In the genomic region with DNA sequence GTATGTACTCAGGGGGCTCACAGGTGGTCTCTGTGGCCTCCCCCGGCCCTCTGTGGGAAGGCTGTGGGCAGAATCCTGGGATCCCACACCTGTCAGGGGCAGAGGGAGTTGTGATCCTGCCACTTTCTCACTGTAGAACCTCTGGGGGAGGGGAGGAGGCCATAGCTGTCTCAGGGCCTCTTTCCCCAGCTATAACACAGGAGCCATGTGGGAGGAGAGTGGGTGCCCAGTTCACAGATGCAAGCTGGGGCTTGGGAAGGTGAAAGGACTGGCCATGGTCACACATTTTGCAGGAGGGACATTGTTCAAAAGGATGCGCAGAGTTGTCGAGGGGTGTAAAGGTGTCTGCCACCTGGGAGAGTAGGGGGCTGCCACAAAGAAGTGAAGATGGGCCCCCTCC, we compare ENCODE assay signal across 21 cellular contexts. TPM values are rescaled to one million over a fixed set of nuclear protein-coding genes. Genes with fewer than 3 reads are reported as not detected.
DNase-seq lines count a peak whose midpoint lies in the region; ATAC-seq and TF ChIP-seq lines count a peak whose summit lies in the region.
"Had no signal": no experiment of that assay in that cellular context is flagged by ENCODE, and none has a peak within 500 bp of the region (broad histone marks: within the 10 kb centered on the region; RNA-seq: fewer than 3 reads in every experiment).

No MANE protein-coding gene starts in this region.

- H3K27me3 ChIP-seq in DND-41 (ENCODE audit: insufficient read depth, low read length, poor library complexity), result no peaks in the 10 kb centered on the region
- no peaks in the 10 kb centered on the region for H3K27me3 ChIP-seq in naive thymus-derived CD4-positive, alpha-beta T cell (ENCODE audit: control insufficient read depth in 2 of 2, insufficient read depth in 2 of 2, low read length in 2 of 2)
- H3K27me3 ChIP-seq: adrenal gland, cardiac muscle cell, tibial artery had no signal

- intact Hi-C loops in activated CD4-positive, alpha-beta T cell treated with anti-CD3 and anti-CD28 coated beads for 36 hours (cut with DNase I, micrococcal nuclease), result no loop called here
- intact Hi-C loops in naive thymus-derived CD4-positive, alpha-beta T cell (cut with micrococcal nuclease), result no loop called here

- ATAC-seq in activated CD4-positive, alpha-beta T cell treated with anti-CD3 and anti-CD28 coated beads for 36 hours, result no peak
- no peak for ATAC-seq in DND-41 (ENCODE audit: insufficient read depth, low read depth)
- ATAC-seq in naive thymus-derived CD4-positive, alpha-beta T cell, result no peak

- H3K9me3 ChIP-seq in DND-41 (ENCODE audit: insufficient read depth, low read length, severe bottlenecking), result no peaks in the 10 kb centered on the region
- no peaks in the 10 kb centered on the region for H3K9me3 ChIP-seq in naive thymus-derived CD4-positive, alpha-beta T cell (ENCODE audit: control insufficient read depth in 2 of 3, low read length in 3 of 3)
- H3K9me3 ChIP-seq: adrenal gland, tibial artery had no signal

- peaks cover 83% of the 10 kb centered on the region for H4K20me1 ChIP-seq in DND-41 (ENCODE audit: insufficient read depth, low read length)

- CTCF ChIA-PET in activated CD4-positive, alpha-beta T cell treated with anti-CD3 and anti-CD28 coated beads for 36 hours (lab: Charles Lee), result interaction anchor here (0.6 to 6.7 kb wide), 11 partner anchors 8 to 979 kb away, joined by 3 to 41 read pairs (median 4); a partner anchor contains a TSS
- CTCF ChIA-PET in activated CD4-positive, alpha-beta memory T cell treated with anti-CD3 and anti-CD28 coated beads, Interleukin-2, amount 10 ng/mL, durations not matched to agents 7 days and 5 days (lab: Charles Lee), result interaction anchor here (1.1 to 2.1 kb wide), 3 partner anchors 24 to 43 kb away, joined by 3 to 8 read pairs (median 3); no protein-coding TSS in a partner anchor
- CTCF ChIA-PET in naive thymus-derived CD4-positive, alpha-beta T cell (lab: Charles Lee), result interaction anchor here (0.6 to 3.4 kb wide), 4 partner anchors 10 to 264 kb away, joined by 3 to 14 read pairs (median 4); no protein-coding TSS in a partner anchor

- POLR2A ChIA-PET in activated CD4-positive, alpha-beta T cell treated with anti-CD3 and anti-CD28 coated beads for 36 hours (lab: Charles Lee), result no interaction called here
- POLR2A ChIA-PET in activated CD4-positive, alpha-beta memory T cell treated with anti-CD3 and anti-CD28 coated beads, Interleukin-2, amount 10 ng/mL, durations not matched to agents 7 days and 5 days (lab: Charles Lee), result interaction anchor here (1.1 to 34.1 kb wide), 4 partner anchors 9 to 51 kb away, joined by 4 to 4963 read pairs (median 38); a partner anchor contains a TSS
- POLR2A ChIA-PET in naive thymus-derived CD4-positive, alpha-beta T cell (lab: Charles Lee), result interaction anchor here (0.6 to 1.3 kb wide), 2 partner anchors 8 to 397 kb away, joined by 3 to 4 read pairs; no protein-coding TSS in a partner anchor

- H3K79me2 ChIP-seq in DND-41 (ENCODE audit: insufficient read depth, low read length), result peaks cover 100% of the 10 kb centered on the region

- no peak overlapping the region for H3K9ac ChIP-seq in DND-41 (ENCODE audit: low read depth, low read length)

- H3K27ac Mint-ChIP-seq in activated CD4-positive, alpha-beta T cell treated with anti-CD3 and anti-CD28 coated beads for 36 hours, result peak overlapping the region; percentile 38
- H3K27ac Mint-ChIP-seq in activated CD4-positive, alpha-beta memory T cell treated with anti-CD3 and anti-CD28 coated beads, Interleukin-2, amount 10 ng/mL, durations not matched to agents 7 days and 5 days, result peak overlapping the region; percentile 40
- peak overlapping the region in 5 of 9 donors; percentile 32 to 73 (median 67) for H3K27ac Mint-ChIP-seq in naive thymus-derived CD4-positive, alpha-beta T cell

- DNase-seq in activated CD4-positive, alpha-beta T cell treated with anti-CD3 and anti-CD28 coated beads for 36 hours, result no peak
- no peak for DNase-seq in activated CD4-positive, alpha-beta T cell treated with anti-CD3 and anti-CD28 coated beads, Interleukin-2, amount 50 U/mL, for 1 hour
- DNase-seq in DND-41 (peak; percentile 31), NOMO-1 treated with DMSO at 0.1 percent for 48 hours (lab: John Stamatoyannopoulos, UW; ENCODE audit: unreplicated experiment) (no peak), GM19240 (ENCODE audit: insufficient read length, low spot score) (no peak), islet precursor cell (no peak)
- DNase-seq in activated CD4-positive, alpha-beta memory T cell treated with anti-CD3 and anti-CD28 coated beads, Interleukin-2, amount 10 ng/mL, durations not matched to agents 7 days and 5 days, result no peak
- no peak for DNase-seq in naive thymus-derived CD4-positive, alpha-beta T cell
- DNase-seq: 8988T; activated CD4-positive, alpha-beta T cell treated with anti-CD3 and anti-CD28 coated beads for 1 hour; activated T-cell treated with anti-CD3 and anti-CD28 coated beads for 4 hours; adrenal gland; effector CD4-positive, alpha-beta T cell; naive B cell; NCI-H1436 treated with DMSO at 0.1 percent for 48 hours; NCI-H2171 treated with DMSO at 0.1 percent for 48 hours; NCI-H748 treated with DMSO at 0.1 percent for 48 hours; tibial artery had no signal

- no peaks in the 10 kb centered on the region for H3K27me3 Mint-ChIP-seq in activated CD4-positive, alpha-beta T cell treated with anti-CD3 and anti-CD28 coated beads for 36 hours
- no peaks in the 10 kb centered on the region for H3K27me3 Mint-ChIP-seq in activated CD4-positive, alpha-beta memory T cell treated with anti-CD3 and anti-CD28 coated beads, Interleukin-2, amount 10 ng/mL, durations not matched to agents 7 days and 5 days
- H3K27me3 Mint-ChIP-seq in naive thymus-derived CD4-positive, alpha-beta T cell, result no peaks in the 10 kb centered on the region
- H3K27me3 Mint-ChIP-seq: naive B cell had no signal

- no peak overlapping the region for H3K4me3 ChIP-seq in DND-41 (ENCODE audit: low read depth in 1 of 2, low read length in 2 of 2)
- no peak overlapping the region for H3K4me3 ChIP-seq in naive thymus-derived CD4-positive, alpha-beta T cell (ENCODE audit: low read length)
- H3K4me3 ChIP-seq: adrenal gland, cardiac muscle cell, smooth muscle cell, tibial artery had no signal

- H3K9me3 Mint-ChIP-seq in activated CD4-positive, alpha-beta T cell treated with anti-CD3 and anti-CD28 coated beads for 36 hours (ENCODE audit: low read depth), result no peaks in the 10 kb centered on the region
- no peaks in the 10 kb centered on the region for H3K9me3 Mint-ChIP-seq in activated CD4-positive, alpha-beta memory T cell treated with anti-CD3 and anti-CD28 coated beads, Interleukin-2, amount 10 ng/mL, durations not matched to agents 7 days and 5 days
- H3K9me3 Mint-ChIP-seq in naive thymus-derived CD4-positive, alpha-beta T cell, result peaks cover 0 to 2% (median 0%) of the 10 kb centered on the region in 11 donors
- H3K9me3 Mint-ChIP-seq: naive B cell had no signal

- H3K4me2 ChIP-seq in DND-41 (ENCODE audit: insufficient read depth, low read length), result peak overlapping the region; percentile 28; the same call in 1 of the 2 replicates
- H3K4me2 ChIP-seq: smooth muscle cell had no signal

- no peak overlapping the region for H2AFZ ChIP-seq in DND-41 (ENCODE audit: low read depth, low read length)

- H3K4me1 ChIP-seq in DND-41 (ENCODE audit: insufficient read depth, low read length), result peaks cover 91% of the 10 kb centered on the region
- peaks cover 52 to 79% of the 10 kb centered on the region in 2 donors for H3K4me1 ChIP-seq in naive thymus-derived CD4-positive, alpha-beta T cell (ENCODE audit: control insufficient read depth in 2 of 2, insufficient read depth in 2 of 2, low read length in 2 of 2)

- peaks cover 92% of the 10 kb centered on the region for H3K36me3 ChIP-seq in DND-41 (ENCODE audit: insufficient read depth, low read length)
- no peaks in the 10 kb centered on the region for H3K36me3 ChIP-seq in naive thymus-derived CD4-positive, alpha-beta T cell (ENCODE audit: control insufficient read depth in 2 of 3, insufficient read depth in 3 of 3, low read length in 3 of 3)
- H3K36me3 ChIP-seq: adrenal gland, cardiac muscle cell, tibial artery had no signal

- H3K4me1 Mint-ChIP-seq in activated CD4-positive, alpha-beta T cell treated with anti-CD3 and anti-CD28 coated beads for 36 hours, result peaks cover 97% of the 10 kb centered on the region
- H3K4me1 Mint-ChIP-seq in activated CD4-positive, alpha-beta memory T cell treated with anti-CD3 and anti-CD28 coated beads, Interleukin-2, amount 10 ng/mL, durations not matched to agents 7 days and 5 days, result peaks cover 97% of the 10 kb centered on the region
- H3K4me1 Mint-ChIP-seq in naive thymus-derived CD4-positive, alpha-beta T cell, result peaks cover 73 to 100% (median 95%) of the 10 kb centered on the region in 7 donors

- TF ChIP-seq CTCF in DND-41 (IDR thresholded peaks at IDR 0.05; ENCODE audit: borderline replicate concordance, extremely low read depth, low read length, poor library complexity, severe bottlenecking), result no peak

- H3K27ac ChIP-seq in DND-41 (ENCODE audit: low read length), result peak overlapping the region; percentile 98
- no peak overlapping the region for H3K27ac ChIP-seq in naive thymus-derived CD4-positive, alpha-beta T cell (ENCODE audit: low read depth, low read length)
- H3K27ac ChIP-seq: cardiac muscle cell, tibial artery had no signal

- peaks cover 60% of the 10 kb centered on the region for H3K36me3 Mint-ChIP-seq in activated CD4-positive, alpha-beta T cell treated with anti-CD3 and anti-CD28 coated beads for 36 hours (ENCODE audit: low read depth)
- peaks cover 63% of the 10 kb centered on the region for H3K36me3 Mint-ChIP-seq in activated CD4-positive, alpha-beta memory T cell treated with anti-CD3 and anti-CD28 coated beads, Interleukin-2, amount 10 ng/mL, durations not matched to agents 7 days and 5 days (ENCODE audit: low read depth)
- peaks cover 0 to 27% (median 0%) of the 10 kb centered on the region in 5 donors for H3K36me3 Mint-ChIP-seq in naive thymus-derived CD4-positive, alpha-beta T cell
- H3K36me3 Mint-ChIP-seq: naive B cell had no signal

- no peak overlapping the region for H3K4me3 Mint-ChIP-seq in activated CD4-positive, alpha-beta T cell treated with anti-CD3 and anti-CD28 coated beads for 36 hours
- no peak overlapping the region for H3K4me3 Mint-ChIP-seq in activated CD4-positive, alpha-beta memory T cell treated with anti-CD3 and anti-CD28 coated beads, Interleukin-2, amount 10 ng/mL, durations not matched to agents 7 days and 5 days
- peak overlapping the region in 2 of 10 donors; percentile 20 to 53 for H3K4me3 Mint-ChIP-seq in naive thymus-derived CD4-positive, alpha-beta T cell
- H3K4me3 Mint-ChIP-seq: naive B cell had no signal

RNA-seq across cellular contexts. Expression of a gene that starts 11.7 kb away (rescaled TPM):
- 100 to 1,000 TPM; 178 to 218 TPM for total RNA-seq in activated CD4-positive, alpha-beta T cell treated with anti-CD3 and anti-CD28 coated beads for 36 hours
- total RNA-seq in activated CD4-positive, alpha-beta memory T cell treated with anti-CD3 and anti-CD28 coated beads, Interleukin-2, amount 10 ng/mL, durations not matched to agents 7 days and 5 days, result 100 to 1,000 TPM; 146 to 157 TPM
- total RNA-seq in naive thymus-derived CD4-positive, alpha-beta T cell, result 100 to 1,000 TPM in 1 of 5 experiments, 10 to 100 TPM in 4; 26.7 to 196 (median 37.7) TPM
- polyA plus RNA-seq in naive thymus-derived CD4-positive, alpha-beta T cell, result 10 to 100 TPM; 53.4 to 54.1 TPM

RNA-seq across cellular contexts. Expression of a gene that starts 17.0 kb away (rescaled TPM):
- total RNA-seq in activated CD4-positive, alpha-beta T cell treated with anti-CD3 and anti-CD28 coated beads for 36 hours, result 100 to 1,000 TPM; 265 to 269 TPM
- 100 to 1,000 TPM; 328 to 335 TPM for total RNA-seq in activated CD4-positive, alpha-beta memory T cell treated with anti-CD3 and anti-CD28 coated beads, Interleukin-2, amount 10 ng/mL, durations not matched to agents 7 days and 5 days
- total RNA-seq in naive thymus-derived CD4-positive, alpha-beta T cell, result 100 to 1,000 TPM in 1 of 5 experiments, 10 to 100 TPM in 4; 10.9 to 486 (median 28.5) TPM
- 100 to 1,000 TPM; 134 to 150 TPM for polyA plus RNA-seq in naive thymus-derived CD4-positive, alpha-beta T cell

RNA-seq across cellular contexts. Expression of a gene that starts 46.1 kb away (rescaled TPM):
- 1 to 10 TPM; 2.5 to 2.6 TPM for total RNA-seq in activated CD4-positive, alpha-beta T cell treated with anti-CD3 and anti-CD28 coated beads for 36 hours
- 1 to 10 TPM; 1.6 to 1.7 TPM for total RNA-seq in activated CD4-positive, alpha-beta memory T cell treated with anti-CD3 and anti-CD28 coated beads, Interleukin-2, amount 10 ng/mL, durations not matched to agents 7 days and 5 days
- total RNA-seq in naive thymus-derived CD4-positive, alpha-beta T cell, result 1 to 10 TPM; 1.5 to 2.9 (median 1.9) TPM
- polyA plus RNA-seq in naive thymus-derived CD4-positive, alpha-beta T cell, result under 1 TPM; 0.19 to 0.26 TPM
- total RNA-seq: lung microvascular endothelial cell had no signal

RNA-seq across cellular contexts. Expression of a gene that starts 59.3 kb away (rescaled TPM):
- 10 to 100 TPM; 61.6 to 77.7 TPM for total RNA-seq in activated CD4-positive, alpha-beta T cell treated with anti-CD3 and anti-CD28 coated beads for 36 hours
- 10 to 100 TPM; 49.6 to 50.1 TPM for total RNA-seq in activated CD4-positive, alpha-beta memory T cell treated with anti-CD3 and anti-CD28 coated beads, Interleukin-2, amount 10 ng/mL, durations not matched to agents 7 days and 5 days
- 10 to 100 TPM; 32.1 to 71.1 (median 66.1) TPM for total RNA-seq in naive thymus-derived CD4-positive, alpha-beta T cell
- polyA plus RNA-seq in naive thymus-derived CD4-positive, alpha-beta T cell, result 10 to 100 TPM; 35.2 to 35.3 TPM
